In the genomic region with DNA sequence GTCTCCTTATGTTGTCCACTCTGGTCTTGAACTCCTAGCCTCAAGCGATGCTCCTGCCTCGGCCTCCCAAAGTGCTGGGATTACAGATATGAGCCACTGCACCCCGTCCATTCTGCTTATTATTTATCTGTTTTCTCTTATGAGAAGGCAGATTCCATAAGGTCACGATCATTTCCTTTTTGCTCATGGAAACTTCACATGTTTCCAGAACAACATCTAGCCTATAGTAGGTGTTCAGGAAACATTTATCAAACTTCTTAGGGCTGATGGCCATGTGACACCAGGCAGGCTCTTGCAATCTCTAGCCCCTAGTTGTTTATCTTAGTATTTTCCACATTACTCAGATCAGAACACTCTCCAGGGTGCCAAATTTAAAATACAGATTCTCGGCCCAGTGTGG, we compare ENCODE assay signal across 22 cellular contexts.
"Had no signal": no experiment of that assay in that cellular context is flagged by ENCODE, and none has a peak within 500 bp of the region (broad histone marks: within the 10 kb centered on the region; RNA-seq: fewer than 3 reads in every experiment).

No MANE protein-coding gene starts in this region.

- H3K36me3 Mint-ChIP-seq: activated naive CD4-positive, alpha-beta T cell treated with anti-CD3 and anti-CD28 coated beads, Interleukin-2, amount 10 ng/mL, durations not matched to agents 7 days and 5 days had no signal

- H3K4me2 ChIP-seq: hepatocyte, neural progenitor cell had no signal

- H3K4me1 ChIP-seq: foreskin keratinocyte, neural progenitor cell, upper lobe of left lung had no signal

- H3K36me3 ChIP-seq: neural progenitor cell, upper lobe of left lung had no signal

- H3K4me1 Mint-ChIP-seq: neural progenitor cell had no signal

- H3K79me2 ChIP-seq: hepatocyte had no signal

- H3K4me3 Mint-ChIP-seq: activated naive CD4-positive, alpha-beta T cell treated with anti-CD3 and anti-CD28 coated beads, Interleukin-2, amount 10 ng/mL, durations not matched to agents 7 days and 5 days; neural progenitor cell; T-helper 1 cell treated with Interleukin-12 subunit alpha and Interleukin-12 subunit beta and Interleukin-4 antibody, amounts not matched to agents 30 μg/mL and 1 μg/mL, for 36 hours had no signal

- H3K4me3 ChIP-seq: hepatocyte, mucosa of descending colon, neural progenitor cell, upper lobe of left lung had no signal

- H3K27me3 Mint-ChIP-seq: progenitor cell of endocrine pancreas had no signal

- H3K9me3 Mint-ChIP-seq: activated naive CD4-positive, alpha-beta T cell treated with anti-CD3 and anti-CD28 coated beads, Interleukin-2, amount 10 ng/mL, durations not matched to agents 7 days and 5 days; neural progenitor cell had no signal

- H3K27ac ChIP-seq: foreskin keratinocyte, hepatocyte, neural progenitor cell, upper lobe of left lung had no signal

- H3K27me3 ChIP-seq: foreskin keratinocyte, hepatocyte, neural progenitor cell, upper lobe of left lung had no signal

- H3K9me3 ChIP-seq: upper lobe of left lung had no signal

- H2AFZ ChIP-seq: hepatocyte, neural progenitor cell had no signal

- FAIRE-seq: colon had no signal

- H3K27ac Mint-ChIP-seq: activated naive CD4-positive, alpha-beta T cell treated with anti-CD3 and anti-CD28 coated beads, Interleukin-2, amount 10 ng/mL, durations not matched to agents 7 days and 5 days; neural progenitor cell; progenitor cell of endocrine pancreas; T-helper 1 cell treated with Interleukin-12 subunit alpha and Interleukin-12 subunit beta and Interleukin-4 antibody, amounts not matched to agents 30 μg/mL and 1 μg/mL, for 36 hours had no signal

- H3K9ac ChIP-seq: neural progenitor cell had no signal

- ATAC-seq: foreskin keratinocyte; left cardiac atrium; mucosa of descending colon; right cardiac atrium; stimulated activated naive CD8-positive, alpha-beta T cell treated with anti-CD3 and anti-CD28 coated beads, Interleukin-15, Interleukin-2, amounts not matched to agents 100 U/mL and 50 U/mL, for 24 hours had no signal

- DNase-seq: activated CD4-positive, alpha-beta T cell treated with anti-CD3 and anti-CD28 coated beads for 4 hours; activated CD4-positive, alpha-beta T cell treated with anti-CD3 and anti-CD28 coated beads, Interleukin-2, amount 50 U/mL, for 48 hours; activated CD4-positive, CD25-positive, alpha-beta regulatory T cell; activated effector memory CD4-positive, alpha-beta T cell treated with anti-CD3 and anti-CD28 coated beads, Interleukin-2, amount 50 U/mL, for 16 hours; activated naive CD4-positive, alpha-beta T cell treated with anti-CD3 and anti-CD28 coated beads, Interleukin-2, amount 10 ng/mL, durations not matched to agents 7 days and 5 days; activated T-cell treated with anti-CD3 and anti-CD28 coated beads for 4 hours; caudate nucleus; foreskin keratinocyte; glutamatergic neuron; left cardiac atrium; mesendoderm; mucosa of descending colon; right cardiac atrium; stimulated activated CD4-positive, alpha-beta T cell treated with anti-CD3 and anti-CD28 coated beads, Interleukin-12 subunit alpha, Interleukin-12 subunit beta, amount 100 ng/mL, for 4 hours; stimulated activated CD4-positive, alpha-beta T cell treated with anti-CD3 and anti-CD28 coated beads, Interleukin-4, amount 100 ng/mL, for 4 hours; stimulated activated naive CD8-positive, alpha-beta T cell treated with anti-CD3 and anti-CD28 coated beads, Interleukin-15, Interleukin-2, amounts not matched to agents 100 U/mL and 50 U/mL, for 24 hours; upper lobe of left lung had no signal
